In the genomic region with DNA sequence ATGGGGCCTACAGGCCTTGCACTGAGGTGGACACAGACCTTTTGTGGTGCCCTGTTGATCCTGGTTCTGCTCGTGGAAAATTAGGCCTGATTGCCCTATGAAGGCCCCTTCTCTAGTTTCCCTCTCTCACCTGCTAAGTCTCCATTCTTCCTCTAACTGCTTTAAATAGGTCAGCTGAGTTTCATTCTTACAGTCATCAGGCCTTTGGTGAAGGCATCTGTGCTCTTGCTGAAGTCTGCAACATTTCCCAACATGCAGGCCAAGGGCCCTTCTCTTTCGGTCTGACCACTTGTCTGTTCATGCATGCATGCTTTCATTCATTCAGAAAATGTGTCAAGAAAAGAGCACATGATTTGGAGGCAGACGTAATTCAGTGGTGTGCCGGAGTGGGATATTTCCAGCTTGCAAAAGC, we compare ENCODE assay signal across 10 cellular contexts.
DNase-seq lines count a peak whose midpoint lies in the region; ATAC-seq, FAIRE-seq and TF ChIP-seq lines count a peak whose summit lies in the region.
"Had no signal": no experiment of that assay in that cellular context is flagged by ENCODE, and none has a peak within 500 bp of the region (broad histone marks: within the 10 kb centered on the region; RNA-seq: fewer than 3 reads in every experiment).

No MANE protein-coding gene starts in this region.

- H3K4me1 ChIP-seq in esophagus squamous epithelium = no peaks in the 10 kb centered on the region

- H3K27ac ChIP-seq in esophagus squamous epithelium = no peak overlapping the region

- H3K27me3 ChIP-seq in esophagus squamous epithelium = no peaks in the 10 kb centered on the region

- no peak for TF ChIP-seq POLR2A in esophagus squamous epithelium (IDR thresholded peaks at IDR 0.05)

- no peaks in the 10 kb centered on the region for H3K9me3 Mint-ChIP-seq in stimulated activated effector memory CD8-positive, alpha-beta T cell treated with anti-CD3 and anti-CD28 coated beads, Interleukin-12 subunit alpha, Interleukin-12 subunit beta, amount 100 ng/mL, for 72 hours

- H3K36me3 Mint-ChIP-seq in stimulated activated effector memory CD8-positive, alpha-beta T cell treated with anti-CD3 and anti-CD28 coated beads, Interleukin-12 subunit alpha, Interleukin-12 subunit beta, amount 100 ng/mL, for 72 hours = no peaks in the 10 kb centered on the region

- no peak for DNase-seq in stimulated activated effector memory CD8-positive, alpha-beta T cell treated with anti-CD3 and anti-CD28 coated beads, Interleukin-12 subunit alpha, Interleukin-12 subunit beta, amount 100 ng/mL, for 72 hours (ENCODE audit: low spot score in 2 of 2)
- DNase-seq in RCC 7860 (ENCODE audit: low spot score) (no peak), esophagus squamous epithelium (lab: John Stamatoyannopoulos, UW) (no peak), NCI-H748 treated with DMSO at 0.1 percent for 48 hours (lab: John Stamatoyannopoulos, UW) (no peak), activated gamma-delta T cell treated with Interleukin-2 at 50 U/mL for 16 hours (no peak)
- DNase-seq: activated CD4-positive, alpha-beta T cell treated with anti-CD3 and anti-CD28 coated beads for 4 hours had no signal

- no peak overlapping the region for H3K4me3 ChIP-seq in esophagus squamous epithelium
- H3K4me3 ChIP-seq: K562 had no signal

- FAIRE-seq in RCC 7860 (lab: Jason Lieb, UNC) = no peak
- FAIRE-seq: K562 had no signal

- peaks cover 0 to 11% (median 0%) of the 10 kb centered on the region in 3 donors for H3K9me3 ChIP-seq in esophagus squamous epithelium

- no peak overlapping the region for H3K27ac Mint-ChIP-seq in stimulated activated effector memory CD8-positive, alpha-beta T cell treated with anti-CD3 and anti-CD28 coated beads, Interleukin-12 subunit alpha, Interleukin-12 subunit beta, amount 100 ng/mL, for 72 hours

- 57 to 58% methylated on average over 4 of the region's 4 CpGs for WGBS in esophagus squamous epithelium, 2 donors

- H3K36me3 ChIP-seq in esophagus squamous epithelium = no peaks in the 10 kb centered on the region

- peaks cover 11% of the 10 kb centered on the region for H3K4me1 Mint-ChIP-seq in stimulated activated effector memory CD8-positive, alpha-beta T cell treated with anti-CD3 and anti-CD28 coated beads, Interleukin-12 subunit alpha, Interleukin-12 subunit beta, amount 100 ng/mL, for 72 hours

- ATAC-seq in GM18909 (IDR thresholded peaks at IDR 0.05; ENCODE audit: poor library complexity, unreplicated experiment) = peak; percentile 72
- ATAC-seq in GM21737 (IDR thresholded peaks at IDR 0.05; ENCODE audit: unreplicated experiment) = peak; percentile 61
- peak; percentile 78 for ATAC-seq in HG03432 (IDR thresholded peaks at IDR 0.05; ENCODE audit: unreplicated experiment)
- peak; percentile 49 for ATAC-seq in stimulated activated effector memory CD8-positive, alpha-beta T cell treated with anti-CD3 and anti-CD28 coated beads, Interleukin-12 subunit alpha, Interleukin-12 subunit beta, amount 100 ng/mL, for 72 hours
- ATAC-seq: K562 had no signal

- H3K4me3 Mint-ChIP-seq in stimulated activated effector memory CD8-positive, alpha-beta T cell treated with anti-CD3 and anti-CD28 coated beads, Interleukin-12 subunit alpha, Interleukin-12 subunit beta, amount 100 ng/mL, for 72 hours = no peak overlapping the region

- intact Hi-C loops in esophagus squamous epithelium (cut with DNase I) = no loop called here

- TF ChIP-seq CTCF in esophagus squamous epithelium (IDR thresholded peaks at IDR 0.05) = no peak
